In genomic region chr3:16177962-16178627, GRCh38 we compare ENCODE assay signal across 8 cellular contexts. TPM values are rescaled to one million over a fixed set of nuclear protein-coding genes. Genes with fewer than 3 reads are reported as not detected.
DNase-seq lines count a peak whose midpoint lies in the region; ATAC-seq and TF ChIP-seq lines count a peak whose summit lies in the region.

No MANE protein-coding gene starts in this region.

- peaks cover 14% of the 10 kb centered on the region for H3K4me1 ChIP-seq in ovary (ENCODE audit: insufficient read depth)
- peaks cover 0 to 64% (median 25%) of the 10 kb centered on the region in 4 donors for H3K4me1 ChIP-seq in tibial artery

- peak; percentile 16 for TF ChIP-seq POLR2A in ovary (IDR thresholded peaks at IDR 0.05)

- DNase-seq in AG08395 (ENCODE audit: low spot score): peak; percentile 85
- peak; percentile 82 for DNase-seq in LHCN-M2 (ENCODE audit: low read depth)
- peak; percentile 81 for DNase-seq in activated T-cell treated with anti-CD3 and anti-CD28 coated beads, Interleukin-2, amount 50 U/mL, for 24 hours
- peak; percentile 85 for DNase-seq in fibroblast of villous mesenchyme (ENCODE audit: low read depth)
- DNase-seq in ovary: peak; percentile 88 to 94 (median 91)
- DNase-seq in tibial artery: peak; percentile 80 to 89
- DNase-seq in stimulated activated naive CD4-positive, alpha-beta T cell (lab: John Stamatoyannopoulos, UW): no peak

- no peak overlapping the region for H3K27ac ChIP-seq in ovary
- peak overlapping the region in 1 of 2 donors; percentile 29 for H3K27ac ChIP-seq in tibial artery

- no peaks in the 10 kb centered on the region for H3K9me3 Mint-ChIP-seq in activated T-cell treated with anti-CD3 and anti-CD28 coated beads, Interleukin-2, amount 50 U/mL, for 24 hours

- no peak overlapping the region for H3K4me3 ChIP-seq in fibroblast of villous mesenchyme (ENCODE audit: low read depth, low read length)
- peak overlapping the region; percentile 38 for H3K4me3 ChIP-seq in ovary
- H3K4me3 ChIP-seq in tibial artery: peak overlapping the region; percentile 55 to 63

- peak; percentile 98 for TF ChIP-seq CTCF in fibroblast of villous mesenchyme (IDR thresholded peaks at IDR 0.05; ENCODE audit: insufficient read depth, low read depth, low read length)
- peak; percentile 93 to 95 (median 94) for TF ChIP-seq CTCF in ovary (IDR thresholded peaks at IDR 0.05)
- TF ChIP-seq CTCF in tibial artery (IDR thresholded peaks at IDR 0.05): peak; percentile 95 to 96

- intact Hi-C loops in ovary (cut with DNase I): loop anchor here (2.0 to 10.0 kb wide), 6 partner anchors 83 to 366 kb away; no protein-coding TSS in a partner anchor
- intact Hi-C loops in tibial artery (cut with DNase I; ENCODE audit: low total_unique reads): loop anchor here (2.0 to 5.0 kb wide), 2 partner anchors 129 to 361 kb away; no protein-coding TSS in a partner anchor

- H3K36me3 Mint-ChIP-seq in activated T-cell treated with anti-CD3 and anti-CD28 coated beads, Interleukin-2, amount 50 U/mL, for 24 hours (ENCODE audit: low read depth): no peaks in the 10 kb centered on the region

- H3K4me1 Mint-ChIP-seq in activated T-cell treated with anti-CD3 and anti-CD28 coated beads, Interleukin-2, amount 50 U/mL, for 24 hours (ENCODE audit: low read depth): peaks cover 4% of the 10 kb centered on the region

- peaks cover 29% of the 10 kb centered on the region for H3K27me3 Mint-ChIP-seq in activated T-cell treated with anti-CD3 and anti-CD28 coated beads, Interleukin-2, amount 50 U/mL, for 24 hours

- 18 to 21% (median 20%) methylated on average over 19 to 22 of the region's 22 CpGs for WGBS in ovary, 3 donors

- H3K27ac Mint-ChIP-seq in activated T-cell treated with anti-CD3 and anti-CD28 coated beads, Interleukin-2, amount 50 U/mL, for 24 hours: no peak overlapping the region

- H3K27me3 ChIP-seq in ovary (no peaks in the 10 kb centered on the region), tibial artery (no peaks in the 10 kb centered on the region)

- H3K36me3 ChIP-seq in ovary (no peaks in the 10 kb centered on the region), tibial artery (peaks cover 0 to 54% (median 5%) of the 10 kb centered on the region in 3 donors)

- H3K9me3 ChIP-seq in ovary (no peaks in the 10 kb centered on the region), tibial artery (no peaks in the 10 kb centered on the region)

- peak; percentile 54 for ATAC-seq in GM19467 (IDR thresholded peaks at IDR 0.05; ENCODE audit: unreplicated experiment)

- no peak for TF ChIP-seq EP300 in ovary (IDR thresholded peaks at IDR 0.05)

- H3K4me3 Mint-ChIP-seq in activated T-cell treated with anti-CD3 and anti-CD28 coated beads, Interleukin-2, amount 50 U/mL, for 24 hours: no peak overlapping the region

RNA-seq across cellular contexts. Expression of gene GALNT15, which starts 3.6 kb away (rescaled TPM):
- total RNA-seq in LHCN-M2 (2014; rRNA removed) (2.1 and 3.1 TPM in 2 replicates), fibroblast of villous mesenchyme (4.7 and 8.4 TPM in 2 replicates), ovary (100 to 1,000 TPM in 1 of 7 donors, 10 to 100 TPM in 6; 14.5 to 118 (median 23.6) TPM)
- polyA plus RNA-seq in LHCN-M2 (2012): 0.97 TPM
- 10 to 100 TPM; 28.5 to 33.7 TPM for polyA plus RNA-seq in ovary

Comparison
In these comparisons a context has a peak if more than half of its experiments do, and no peak if none do; other contexts are left out.
1. DNase-seq: peak in AG08395 (single experiment), LHCN-M2 (single experiment), activated T-cell treated with anti-CD3 and anti-CD28 coated beads, Interleukin-2, amount 50 U/mL, for 24 hours (single experiment), fibroblast of villous mesenchyme (single experiment), ovary (5 of 5) and tibial artery (2 of 2); none in stimulated activated naive CD4-positive, alpha-beta T cell (0 of 6).
2. Peak in every context shown above with its lines, with median percentiles within 50 percentile points of each other: CTCF ChIP-seq.